28 cellular contexts compared by ENCODE assay signal in genomic region chr10:26807532-26807931, GRCh38. TPM values are rescaled to one million over a fixed set of nuclear protein-coding genes. Genes with fewer than 3 reads are reported as not detected.
A peak's percentile ranks its signal among the peaks of the same experiment; 100 is the strongest.
DNase-seq lines count a peak whose midpoint lies in the region; ATAC-seq, FAIRE-seq and TF ChIP-seq lines count a peak whose summit lies in the region.
"Had no signal": no experiment of that assay in that cellular context is flagged by ENCODE, and none has a peak within 500 bp of the region (broad histone marks: within the 10 kb centered on the region; RNA-seq: fewer than 3 reads in every experiment).

No MANE protein-coding gene starts in this region.

- no peak overlapping the region for H3K27ac ChIP-seq in astrocyte (ENCODE audit: low read depth, low read length)
- no peak overlapping the region for H3K27ac ChIP-seq in thyroid gland
- H3K27ac ChIP-seq: A549, HL-60, SK-N-MC had no signal

- H3K36me3 ChIP-seq in astrocyte (ENCODE audit: insufficient read depth, low read length) (no peaks in the 10 kb centered on the region), thyroid gland (no peaks in the 10 kb centered on the region)

- H3K4me3 ChIP-seq in astrocyte (ENCODE audit: insufficient read depth, low read depth, low read length) (no peak overlapping the region), thyroid gland (replicated peaks in 1 of 3) (no peak overlapping the region)
- H3K4me3 ChIP-seq: A549, SK-N-MC had no signal

- peaks cover 72% of the 10 kb centered on the region for H3K4me1 Mint-ChIP-seq in activated naive CD8-positive, alpha-beta T cell (ENCODE audit: low read depth)
- H3K4me1 Mint-ChIP-seq in activated naive CD8-positive, alpha-beta T cell treated with anti-CD3 and anti-CD28 coated beads, Interleukin-2, amount 50 U/mL, for 24 hours, result peaks cover 60% of the 10 kb centered on the region
- peaks cover 28% of the 10 kb centered on the region for H3K4me1 Mint-ChIP-seq in astrocyte (ENCODE audit: low read depth, unreplicated experiment)

- H3K9me3 Mint-ChIP-seq in activated naive CD8-positive, alpha-beta T cell (ENCODE audit: low read depth), result no peaks in the 10 kb centered on the region
- no peaks in the 10 kb centered on the region for H3K9me3 Mint-ChIP-seq in activated naive CD8-positive, alpha-beta T cell treated with anti-CD3 and anti-CD28 coated beads, Interleukin-2, amount 50 U/mL, for 24 hours
- H3K9me3 Mint-ChIP-seq in astrocyte (ENCODE audit: unreplicated experiment), result no peaks in the 10 kb centered on the region
- H3K9me3 Mint-ChIP-seq: CD14-positive monocyte; CD8-positive, alpha-beta memory T cell; T-cell had no signal

- no peak for DNase-seq in activated naive CD8-positive, alpha-beta T cell treated with anti-CD3 and anti-CD28 coated beads, Interleukin-2, amount 50 U/mL, for 24 hours
- DNase-seq in MV-4-11 (lab: John Stamatoyannopoulos, UW), result peak; percentile 58
- no peak for DNase-seq in astrocyte (ENCODE audit: low read depth)
- no peak for DNase-seq in thyroid gland
- no peak for DNase-seq in kidney glomerular epithelial cell (lab: John Stamatoyannopoulos, UW)
- DNase-seq: AML-193; CD8-positive, alpha-beta memory T cell; DMS 273 treated with DMSO at 0.1 percent for 48 hours; DMS79 treated with DMSO at 0.1 percent for 48 hours; HCEC 1CT; Karpas-422; NCI-H1417; NCI-H1694; NCI-H2029 treated with DMSO at 0.1 percent for 48 hours; NCI-H446 treated with DMSO at 0.1 percent for 48 hours; NCI-H526; SHP77 treated with DMSO at 0.1 percent for 48 hours; T-cell had no signal

- peaks cover 90% of the 10 kb centered on the region for H3K79me2 ChIP-seq in astrocyte (ENCODE audit: insufficient read depth, low read length)

- no peak for FAIRE-seq in astrocyte (lab: Jason Lieb, UNC)
- FAIRE-seq: A549, GM12892, GM19239, H1 had no signal

- H3K4me3 Mint-ChIP-seq in activated naive CD8-positive, alpha-beta T cell, result no peak overlapping the region
- H3K4me3 Mint-ChIP-seq in activated naive CD8-positive, alpha-beta T cell treated with anti-CD3 and anti-CD28 coated beads, Interleukin-2, amount 50 U/mL, for 24 hours, result no peak overlapping the region
- H3K4me3 Mint-ChIP-seq in astrocyte (ENCODE audit: unreplicated experiment), result no peak overlapping the region
- H3K4me3 Mint-ChIP-seq: CD14-positive monocyte, T-cell had no signal

- H4K20me1 ChIP-seq in astrocyte (ENCODE audit: insufficient read depth, low read length), result peaks cover 77% of the 10 kb centered on the region

- no peak overlapping the region for H2AFZ ChIP-seq in astrocyte (ENCODE audit: low read depth, low read length)

- 84 to 87% methylated on average over 4 of the region's 4 CpGs for WGBS in thyroid gland, 2 donors

- H3K9me3 ChIP-seq in astrocyte (ENCODE audit: insufficient read depth, low read depth, low read length) (no peaks in the 10 kb centered on the region), thyroid gland (no peaks in the 10 kb centered on the region)
- H3K9me3 ChIP-seq: A549 had no signal

- TF ChIP-seq CTCF in astrocyte (IDR thresholded peaks at IDR 0.05; ENCODE audit: insufficient read depth, low read depth, low read length) (no peak), thyroid gland (IDR thresholded peaks at IDR 0.05) (no peak)

- no peaks in the 10 kb centered on the region for H3K27me3 Mint-ChIP-seq in activated naive CD8-positive, alpha-beta T cell
- H3K27me3 Mint-ChIP-seq in activated naive CD8-positive, alpha-beta T cell treated with anti-CD3 and anti-CD28 coated beads, Interleukin-2, amount 50 U/mL, for 24 hours, result no peaks in the 10 kb centered on the region
- H3K27me3 Mint-ChIP-seq in astrocyte (ENCODE audit: low read depth, unreplicated experiment), result no peaks in the 10 kb centered on the region
- H3K27me3 Mint-ChIP-seq: CD8-positive, alpha-beta memory T cell; T-cell had no signal

- no peak for ATAC-seq in activated naive CD8-positive, alpha-beta T cell treated with anti-CD3 and anti-CD28 coated beads, Interleukin-2, amount 50 U/mL, for 24 hours
- ATAC-seq in esophagus mucosa, result no peak
- ATAC-seq: A549, Panc1, T-cell had no signal

- intact Hi-C loops in thyroid gland (cut with DNase I), result no loop called here

- peak overlapping the region; percentile 22 for H3K27ac Mint-ChIP-seq in activated naive CD8-positive, alpha-beta T cell
- H3K27ac Mint-ChIP-seq in activated naive CD8-positive, alpha-beta T cell treated with anti-CD3 and anti-CD28 coated beads, Interleukin-2, amount 50 U/mL, for 24 hours, result no peak overlapping the region
- peak overlapping the region; percentile 18 for H3K27ac Mint-ChIP-seq in astrocyte (ENCODE audit: unreplicated experiment)
- H3K27ac Mint-ChIP-seq: T-cell had no signal

- no peak overlapping the region for H3K9ac ChIP-seq in astrocyte (ENCODE audit: low read length)

- no peaks in the 10 kb centered on the region for H3K36me3 Mint-ChIP-seq in activated naive CD8-positive, alpha-beta T cell
- H3K36me3 Mint-ChIP-seq in activated naive CD8-positive, alpha-beta T cell treated with anti-CD3 and anti-CD28 coated beads, Interleukin-2, amount 50 U/mL, for 24 hours (ENCODE audit: low read depth), result peaks cover 2% of the 10 kb centered on the region
- H3K36me3 Mint-ChIP-seq in astrocyte (ENCODE audit: low read depth, unreplicated experiment), result peaks cover 4% of the 10 kb centered on the region

- H3K27me3 ChIP-seq in astrocyte (ENCODE audit: insufficient read depth, low read length) (no peaks in the 10 kb centered on the region), thyroid gland (no peaks in the 10 kb centered on the region)

- no peak for TF ChIP-seq POLR2A in thyroid gland (IDR thresholded peaks at IDR 0.05)

- no peaks in the 10 kb centered on the region for H3K4me1 ChIP-seq in astrocyte (ENCODE audit: insufficient read depth, low read length)
- H3K4me1 ChIP-seq in thyroid gland, result peaks cover 0 to 7% of the 10 kb centered on the region in 2 donors

- H3K4me2 ChIP-seq in astrocyte (ENCODE audit: low read length), result no peak overlapping the region
- H3K4me2 ChIP-seq: A549 had no signal

RNA-seq across cellular contexts. Expression of gene ABI1, which starts 53.2 kb away (rescaled TPM):
- total RNA-seq in astrocyte, result 58.8 and 65.1 TPM in 2 replicates
- 10 to 100 TPM; 42.7 to 72.3 (median 47.4) TPM for total RNA-seq in thyroid gland
- total RNA-seq in esophagus mucosa, result 67.0 TPM
